25 cellular contexts compared by ENCODE assay signal in genomic region chr5:120375248-120375647, GRCh38.
"Had no signal": no experiment of that assay in that cellular context is flagged by ENCODE, and none has a peak within 500 bp of the region (broad histone marks: within the 10 kb centered on the region; RNA-seq: fewer than 3 reads in every experiment).

No MANE protein-coding gene starts in this region.

- ATAC-seq: activated CD4-positive, CD25-positive, alpha-beta regulatory T cell treated with anti-CD3 and anti-CD28 coated beads, Interleukin-2, amount 50 U/mL, for 24 hours; activated CD8-positive, alpha-beta T cell treated with anti-CD3 and anti-CD28 coated beads, Interleukin-2, amount 10 ng/mL, durations not matched to agents 7 days and 5 days; stimulated activated memory B cell treated with anti-CD40 and anti-IgM and Interleukin-4, amounts not matched to agents 10 μg/mL and 1 μg/mL and 100 μg/mL, for 72 hours had no signal

- H3K27me3 ChIP-seq: adrenal gland, gastrocnemius medialis, neutrophil, sigmoid colon, stomach, suprapubic skin, tibial nerve had no signal

- H3K36me3 ChIP-seq: adrenal gland, gastrocnemius medialis, neutrophil, sigmoid colon, stomach, suprapubic skin, tibial nerve had no signal

- H3K9ac ChIP-seq: parathyroid adenoma had no signal

- H3K27me3 Mint-ChIP-seq: activated CD4-positive, alpha-beta T cell treated with anti-CD3 and anti-CD28 coated beads, Interleukin-2, amount 10 ng/mL, durations not matched to agents 7 days and 5 days; activated naive CD4-positive, alpha-beta T cell treated with anti-CD3 and anti-CD28 coated beads, Interleukin-2, amount 50 U/mL, for 24 hours had no signal

- H3K4me1 ChIP-seq: gastrocnemius medialis, parathyroid adenoma, sigmoid colon, stomach, suprapubic skin, tibial nerve had no signal

- H3K79me2 ChIP-seq: parathyroid adenoma had no signal

- H3K4me3 Mint-ChIP-seq: activated CD4-positive, alpha-beta T cell treated with anti-CD3 and anti-CD28 coated beads, Interleukin-2, amount 10 ng/mL, durations not matched to agents 7 days and 5 days; activated CD8-positive, alpha-beta T cell treated with anti-CD3 and anti-CD28 coated beads, Interleukin-2, amount 10 ng/mL, durations not matched to agents 7 days and 5 days; activated naive CD4-positive, alpha-beta T cell treated with anti-CD3 and anti-CD28 coated beads, Interleukin-2, amount 50 U/mL, for 24 hours; nephron; stimulated activated memory B cell treated with anti-CD40 and anti-IgM and Interleukin-4, amounts not matched to agents 10 μg/mL and 1 μg/mL and 100 μg/mL, for 72 hours; T-helper 2 cell treated with Interferon-gamma antibody and Interleukin-4, amounts not matched to agents 5 μg/mL and 100 μg/mL, for 36 hours had no signal

- H3K27ac ChIP-seq: epithelial cell of prostate, gastrocnemius medialis, neutrophil, parathyroid adenoma, stomach, suprapubic skin, tibial nerve, VCaP had no signal

- H3K27ac Mint-ChIP-seq: activated CD4-positive, alpha-beta T cell treated with anti-CD3 and anti-CD28 coated beads, Interleukin-2, amount 10 ng/mL, durations not matched to agents 7 days and 5 days; activated CD8-positive, alpha-beta T cell treated with anti-CD3 and anti-CD28 coated beads, Interleukin-2, amount 10 ng/mL, durations not matched to agents 7 days and 5 days; activated naive CD4-positive, alpha-beta T cell treated with anti-CD3 and anti-CD28 coated beads, Interleukin-2, amount 50 U/mL, for 24 hours; nephron; stimulated activated memory B cell treated with anti-CD40 and anti-IgM and Interleukin-4, amounts not matched to agents 10 μg/mL and 1 μg/mL and 100 μg/mL, for 72 hours; T-helper 2 cell treated with Interferon-gamma antibody and Interleukin-4, amounts not matched to agents 5 μg/mL and 100 μg/mL, for 36 hours had no signal

- H3K9me3 ChIP-seq: adrenal gland, gastrocnemius medialis, neutrophil, sigmoid colon, suprapubic skin had no signal

- H3K4me3 ChIP-seq: adrenal gland, gastrocnemius medialis, sigmoid colon, smooth muscle cell, stomach, suprapubic skin, tibial nerve had no signal

- H3K9me3 Mint-ChIP-seq: activated naive CD4-positive, alpha-beta T cell treated with anti-CD3 and anti-CD28 coated beads, Interleukin-2, amount 50 U/mL, for 24 hours had no signal

- H3K36me3 Mint-ChIP-seq: activated naive CD4-positive, alpha-beta T cell treated with anti-CD3 and anti-CD28 coated beads, Interleukin-2, amount 50 U/mL, for 24 hours; stimulated activated memory B cell treated with anti-CD40 and anti-IgM and Interleukin-4, amounts not matched to agents 10 μg/mL and 1 μg/mL and 100 μg/mL, for 72 hours had no signal

- H3K4me2 ChIP-seq: smooth muscle cell had no signal

- H3K4me1 Mint-ChIP-seq: activated CD4-positive, alpha-beta T cell treated with anti-CD3 and anti-CD28 coated beads, Interleukin-2, amount 10 ng/mL, durations not matched to agents 7 days and 5 days; activated naive CD4-positive, alpha-beta T cell treated with anti-CD3 and anti-CD28 coated beads, Interleukin-2, amount 50 U/mL, for 24 hours; nephron; stimulated activated memory B cell treated with anti-CD40 and anti-IgM and Interleukin-4, amounts not matched to agents 10 μg/mL and 1 μg/mL and 100 μg/mL, for 72 hours had no signal

- DNase-seq: activated CD4-positive, alpha-beta T cell treated with anti-CD3 and anti-CD28 coated beads, Interleukin-2, amount 10 ng/mL, durations not matched to agents 7 days and 5 days; activated CD8-positive, alpha-beta T cell treated with anti-CD3 and anti-CD28 coated beads, Interleukin-2, amount 10 ng/mL, durations not matched to agents 7 days and 5 days; activated gamma-delta T cell treated with Interleukin-2 at 50 U/mL for 16 hours; activated T-cell treated with anti-CD3 and anti-CD28 coated beads, Interleukin-2, amount 50 U/mL, for 1 hour; adrenal gland; cortex of kidney; gastrocnemius medialis; hippocampal formation; sigmoid colon; stimulated activated CD4-positive, alpha-beta T cell treated with anti-CD3 and anti-CD28 coated beads, Interleukin-15, amount 100 ng/mL, for 24 hours; stomach had no signal

- FAIRE-seq: bronchial epithelial cell, urothelium cell line had no signal

- H2AFZ ChIP-seq: parathyroid adenoma had no signal
